ENCODE assay signal across 22 cellular contexts in genomic region chr13:50072676-50073075, GRCh38. TPM values are rescaled to one million over a fixed set of nuclear protein-coding genes. Genes with fewer than 3 reads are reported as not detected.
DNase-seq lines count a peak whose midpoint lies in the region; ATAC-seq and TF ChIP-seq lines count a peak whose summit lies in the region.
"Had no signal": no experiment of that assay in that cellular context is flagged by ENCODE, and none has a peak within 500 bp of the region (broad histone marks: within the 10 kb centered on the region; RNA-seq: fewer than 3 reads in every experiment).

No MANE protein-coding gene starts in this region.

- peaks cover 100% of the 10 kb centered on the region for H3K79me2 ChIP-seq in SK-N-SH (ENCODE audit: insufficient read depth)

- H3K9me2 ChIP-seq in SK-N-SH = no peaks in the 10 kb centered on the region

- H3K9ac ChIP-seq in SK-N-SH = peak overlapping the region; percentile 46; the same call in 1 of the 2 replicates
- H3K9ac ChIP-seq in adipocyte (ENCODE audit: low read length) = peak overlapping the region; percentile 48
- H3K9ac ChIP-seq: neural progenitor cell had no signal

- peaks cover 22% of the 10 kb centered on the region; the same call in 1 of the 2 replicates for H4K20me1 ChIP-seq in SK-N-SH (ENCODE audit: insufficient read depth)

- H3K27me3 ChIP-seq in SK-N-SH (ENCODE audit: insufficient read depth) = no peaks in the 10 kb centered on the region
- no peaks in the 10 kb centered on the region for H3K27me3 ChIP-seq in adipocyte (replicated peaks; ENCODE audit: control insufficient read depth, insufficient read depth, low read length)
- no peaks in the 10 kb centered on the region for H3K27me3 ChIP-seq in thoracic aorta (replicated peaks; ENCODE audit: insufficient read depth)
- no peaks in the 10 kb centered on the region for H3K27me3 ChIP-seq in aorta (ENCODE audit: control insufficient read depth in 1 of 2, insufficient read depth in 2 of 2, low read length in 1 of 2)
- H3K27me3 ChIP-seq: left lung, neural progenitor cell had no signal

- TF ChIP-seq EP300 in SK-N-SH (IDR thresholded peaks at IDR 0.05; ENCODE audit: borderline replicate concordance in 1 of 2, low read depth in 1 of 2, low read length in 1 of 2) = no peak

- H3F3A ChIP-seq in SK-N-SH (replicated peaks; ENCODE audit: insufficient read depth) = no peaks in the 10 kb centered on the region

- H3K4me3 ChIP-seq in SK-N-SH (ENCODE audit: low read depth in 2 of 2, low read length in 1 of 2) (peak overlapping the region in 1 of 2 experiments; percentile 21; a peak in 1 of 4 replicates), adipocyte (ENCODE audit: low read length) (no peak overlapping the region), fibroblast of villous mesenchyme (ENCODE audit: low read depth, low read length) (no peak overlapping the region), thoracic aorta (peak overlapping the region; percentile 38), aorta (ENCODE audit: low read length in 2 of 2) (no peak overlapping the region)
- H3K4me3 ChIP-seq: esophagus squamous epithelium, left lung, neural progenitor cell had no signal

- POLR2A ChIA-PET in SK-N-SH (lab: Yijun Ruan, JAX) = interaction anchor here (1.3 kb wide), 1 partner anchor 75 kb away, joined by 5 read pairs; no protein-coding TSS in a partner anchor

- ATAC-seq in SK-N-SH treated with all-trans-retinoic acid at 6 μM for 48 hours (no peak), thoracic aorta (ENCODE audit: insufficient number of reproducible peaks, low FRiP score, low read depth) (no peak), aorta (ENCODE audit: low FRiP score) (no peak)
- ATAC-seq: left lung, WTC11 had no signal

- no peaks in the 10 kb centered on the region for H3K9me3 ChIP-seq in SK-N-SH
- no peaks in the 10 kb centered on the region for H3K9me3 ChIP-seq in adipocyte (ENCODE audit: control insufficient read depth, low read length)
- H3K9me3 ChIP-seq in thoracic aorta = no peaks in the 10 kb centered on the region
- H3K9me3 ChIP-seq in aorta (ENCODE audit: control insufficient read depth, low read length) = no peaks in the 10 kb centered on the region
- H3K9me3 ChIP-seq: esophagus squamous epithelium, left lung had no signal

- no peak overlapping the region for H2AFZ ChIP-seq in SK-N-SH (ENCODE audit: low read depth)
- H2AFZ ChIP-seq: neural progenitor cell had no signal

- H3K4me1 ChIP-seq in SK-N-SH (ENCODE audit: control insufficient read depth in 1 of 2, insufficient read depth in 2 of 2, low read depth in 1 of 2, low read length in 1 of 2) = peaks cover 20 to 48% of the 10 kb centered on the region in 2 experiments
- H3K4me1 ChIP-seq in adipocyte (ENCODE audit: control insufficient read depth, insufficient read depth, low read length) = peaks cover 86% of the 10 kb centered on the region
- H3K4me1 ChIP-seq in thoracic aorta (ENCODE audit: control insufficient read depth in 1 of 2, low read depth in 2 of 2) = peaks cover 47 to 71% of the 10 kb centered on the region in 2 donors
- H3K4me1 ChIP-seq in aorta (ENCODE audit: control insufficient read depth in 1 of 2, insufficient read depth in 2 of 2, low read length in 2 of 2) = peaks cover 0 to 2% of the 10 kb centered on the region in 2 donors
- H3K4me1 ChIP-seq: neural progenitor cell had no signal

- H3K27ac ChIP-seq in SK-N-SH (ENCODE audit: low read depth in 2 of 2, low read length in 1 of 2) (peak overlapping the region; percentile 16 to 53; a peak in 3 of 4 replicates), thoracic aorta (peak overlapping the region; percentile 58 to 72), aorta (ENCODE audit: low read depth in 1 of 2, low read length in 2 of 2) (no peak overlapping the region)
- H3K27ac ChIP-seq: left lung, neural progenitor cell had no signal

- H3K4me2 ChIP-seq in SK-N-SH = peak overlapping the region; percentile 72; the same call in 1 of the 2 replicates
- H3K4me2 ChIP-seq: neural progenitor cell had no signal

- TF ChIP-seq CTCF in SK-N-SH (IDR thresholded peaks at IDR 0.05) (no peak), fibroblast of villous mesenchyme (IDR thresholded peaks at IDR 0.05; ENCODE audit: insufficient read depth, low read depth, low read length) (no peak), thoracic aorta (IDR thresholded peaks at IDR 0.05) (no peak)

- intact Hi-C loops in aorta (cut with DNase I) = no loop called here

- TF ChIP-seq RAD21 in SK-N-SH (IDR thresholded peaks at IDR 0.05; ENCODE audit: low read length) = no peak

- H3K36me3 ChIP-seq in SK-N-SH (replicated peaks in 1 of 2; ENCODE audit: control insufficient read depth in 1 of 2, insufficient read depth in 2 of 2, low read length in 1 of 2) = peaks cover 6 to 10% of the 10 kb centered on the region in 2 experiments
- H3K36me3 ChIP-seq in adipocyte (ENCODE audit: control insufficient read depth, insufficient read depth, low read length, severe bottlenecking) = peaks cover 8% of the 10 kb centered on the region
- no peaks in the 10 kb centered on the region for H3K36me3 ChIP-seq in thoracic aorta
- no peaks in the 10 kb centered on the region for H3K36me3 ChIP-seq in aorta (ENCODE audit: control insufficient read depth in 1 of 2, insufficient read depth in 2 of 2, low read length in 1 of 2)

- DNase-seq in SK-N-SH = no peak
- no peak for DNase-seq in adipocyte (ENCODE audit: low read depth)
- peak; percentile 25 for DNase-seq in fibroblast of villous mesenchyme (ENCODE audit: low read depth)
- DNase-seq in thoracic aorta (ENCODE audit: low spot score) = no peak
- no peak for DNase-seq in NCI-H1694 treated with DMSO at 0.1 percent for 48 hours (lab: John Stamatoyannopoulos, UW)
- DNase-seq in aorta = no peak
- DNase-seq in NCI-H2227 (lab: John Stamatoyannopoulos, UW; ENCODE audit: unreplicated experiment) = no peak
- DNase-seq: activated CD4-positive, alpha-beta memory T cell treated with anti-CD3 and anti-CD28 coated beads, Interleukin-2, amount 10 ng/mL, durations not matched to agents 7 days and 5 days; activated naive CD4-positive, alpha-beta T cell; activated T-cell treated with anti-CD3 and anti-CD28 coated beads, Interleukin-2, amount 50 U/mL, for 1 hour; effector CD4-positive, alpha-beta T cell; esophagus squamous epithelium; left lung; midbrain; NCI-H146; NCI-H774; OCI-M1; SHP77 treated with DMSO at 0.1 percent for 48 hours; T-helper 2 cell had no signal

- CTCF ChIA-PET in SK-N-SH (lab: Yijun Ruan, JAX) = interaction anchor here (1.3 to 2.9 kb wide), 2 partner anchors 75 to 96 kb away, joined by 3 to 10 read pairs; partner anchors contain the start of gene TRIM13

TF ChIP-seq in SK-N-SH, 30 proteins besides CTCF, POLR2A, EP300 and RAD21 (continues in another document):
- TF ChIP-seq MEF2A (IDR thresholded peaks at IDR 0.05; ENCODE audit: borderline replicate concordance, low read depth) (no peak), FOXM1 (IDR thresholded peaks at IDR 0.05; ENCODE audit: low read depth) (no peak), TCF12 (IDR thresholded peaks at IDR 0.05) (no peak), RCOR1 (IDR thresholded peaks at IDR 0.05; ENCODE audit: low read length) (no peak), SIN3A (IDR thresholded peaks at IDR 0.05; ENCODE audit: borderline replicate concordance, low read depth, low read length) (no peak), USF2 (IDR thresholded peaks at IDR 0.05; ENCODE audit: borderline replicate concordance, low read depth, low read length) (no peak)

TF ChIP-seq in SK-N-SH treated with all-trans-retinoic acid at 6 μM for 48 hours, 23 proteins besides CTCF, POLR2A, EP300 and RAD21:
- TF ChIP-seq CREB5 (CRISPR knock-in tag; IDR thresholded peaks at IDR 0.05; ENCODE audit: low read depth) = no peak
- TF ChIP-seq CSDC2 (CRISPR knock-in tag; IDR thresholded peaks at IDR 0.05) = no peak
- TF ChIP-seq OSR1 (CRISPR knock-in tag; IDR thresholded peaks at IDR 0.05) = no peak
- no peak for TF ChIP-seq CSRNP3 (CRISPR knock-in tag; IDR thresholded peaks at IDR 0.05)
- TF ChIP-seq ISL1 (CRISPR knock-in tag; IDR thresholded peaks at IDR 0.05) = no peak
- TF ChIP-seq ZNF565 (CRISPR knock-in tag; conservative IDR thresholded peaks at IDR 0.05; ENCODE audit: low read depth) = no peak
- no peak for TF ChIP-seq ZFP3 (CRISPR knock-in tag; IDR thresholded peaks at IDR 0.05)
- TF ChIP-seq ZNF8 (CRISPR knock-in tag; IDR thresholded peaks at IDR 0.05) = no peak
- TF ChIP-seq ZFP30 (CRISPR knock-in tag; IDR thresholded peaks at IDR 0.05) = no peak
- no peak for TF ChIP-seq ARNTL (CRISPR knock-in tag; IDR thresholded peaks at IDR 0.05; ENCODE audit: borderline replicate concordance, low read depth)
- no peak for TF ChIP-seq ESRRG (CRISPR knock-in tag; IDR thresholded peaks at IDR 0.05)
- TF ChIP-seq PPARA (CRISPR knock-in tag; IDR thresholded peaks at IDR 0.05; ENCODE audit: borderline replicate concordance) = no peak
TF ChIP-seq in SK-N-SH treated with all-trans-retinoic acid at 6 μM for 48 hours: peak in this region for 0.

RNA-seq across cellular contexts. Expression of gene KCNRG, which starts 57.4 kb away (rescaled TPM):
- polyA plus RNA-seq in SK-N-SH (2012; rRNA removed) (0.97 and 1.1 TPM in 2 replicates), aorta (1 to 10 TPM in 1 of 2 donors, not detected in 1; 1.7 TPM)
- 1.2 and 1.4 TPM in 2 replicates for polyA plus RNA-seq in SK-N-SH (2012; cell fraction: cytosol; rRNA removed)
- polyA plus RNA-seq in SK-N-SH (2012; cell fraction: nucleus; rRNA removed) = 0.58 and 1.0 TPM in 2 replicates
- total RNA-seq in fibroblast of villous mesenchyme (2.6 and 4.3 TPM in 2 replicates), thoracic aorta (1 to 10 TPM in 1 of 2 donors, under 1 TPM in 1; 0.54 to 2.0 TPM), aorta (under 1 TPM in 1 of 2 donors, not detected in 1; 0.45 TPM)

Comparison
In these comparisons a context has a peak if more than half of its experiments do, and no peak if none do; other contexts are left out.
1. H3K27ac ChIP-seq: peak in SK-N-SH (2 of 2) and thoracic aorta (2 of 2); none in aorta (0 of 2).